Comparison of ENCODE assay signal across 19 cellular contexts in genomic region chr9:32463500-32463899, GRCh38.
A peak's percentile ranks its signal among the peaks of the same experiment; 100 is the strongest.
DNase-seq lines count a peak whose midpoint lies in the region; ATAC-seq, FAIRE-seq and TF ChIP-seq lines count a peak whose summit lies in the region.
"Had no signal": no experiment of that assay in that cellular context is flagged by ENCODE, and none has a peak within 500 bp of the region (broad histone marks: within the 10 kb centered on the region; RNA-seq: fewer than 3 reads in every experiment).

No MANE protein-coding gene starts in this region.

- FAIRE-seq in A204.1 (lab: Jason Lieb, UNC) (peak; percentile 32), kidney (lab: Jason Lieb, UNC) (peak; percentile 23)
- FAIRE-seq: G401.6, GM12892, H54 had no signal

- no peak for ATAC-seq in activated naive CD4-positive, alpha-beta T cell treated with anti-CD3 and anti-CD28 coated beads, Interleukin-2, amount 50 U/mL, for 72 hours

- no peak overlapping the region for H3K27ac ChIP-seq in kidney (ENCODE audit: low read depth in 2 of 2, low read length in 2 of 2)

- DNase-seq in astrocyte of the hippocampus (ENCODE audit: low read depth, low spot score) (peak; percentile 5), kidney (no peak), NAMALWA (ENCODE audit: low spot score) (no peak), dedifferentiated amniotic fluid mesenchymal stem cell (ENCODE audit: extremely low spot score) (no peak)
- no peak for DNase-seq in activated naive CD4-positive, alpha-beta T cell treated with anti-CD3 and anti-CD28 coated beads, Interleukin-2, amount 50 U/mL, for 72 hours (ENCODE audit: low spot score in 2 of 2)
- DNase-seq: 8988T; C1 segment of cervical spinal cord; Calu3; CD4-positive, alpha-beta memory T cell; COR-L47; DMS153; DND-41; GOT3; HFFc6 had no signal

- H3K9me3 Mint-ChIP-seq in activated naive CD4-positive, alpha-beta T cell treated with anti-CD3 and anti-CD28 coated beads, Interleukin-2, amount 50 U/mL, for 72 hours = no peaks in the 10 kb centered on the region
- H3K9me3 Mint-ChIP-seq: CD4-positive, alpha-beta memory T cell; HFFc6 had no signal

- H3K36me3 Mint-ChIP-seq in activated naive CD4-positive, alpha-beta T cell treated with anti-CD3 and anti-CD28 coated beads, Interleukin-2, amount 50 U/mL, for 72 hours = no peaks in the 10 kb centered on the region

- intact Hi-C loops in kidney (cut with DNase I) = no loop called here

- peaks cover 2 to 14% of the 10 kb centered on the region in 2 donors for H3K36me3 ChIP-seq in kidney (ENCODE audit: control insufficient read depth in 1 of 2, insufficient read depth in 2 of 2, low read length in 2 of 2)

- no peak overlapping the region for H3K27ac Mint-ChIP-seq in activated naive CD4-positive, alpha-beta T cell treated with anti-CD3 and anti-CD28 coated beads, Interleukin-2, amount 50 U/mL, for 72 hours
- H3K27ac Mint-ChIP-seq: HFFc6 had no signal

- no peak for TF ChIP-seq CTCF in kidney (IDR thresholded peaks at IDR 0.05; ENCODE audit: borderline replicate concordance, extremely low read depth, insufficient read depth)

- H3K9me3 ChIP-seq in kidney (ENCODE audit: control insufficient read depth in 1 of 2, low read length in 2 of 2) = no peaks in the 10 kb centered on the region
- H3K9me3 ChIP-seq: HAP-1 had no signal

- H3K4me1 ChIP-seq in kidney (ENCODE audit: control insufficient read depth in 1 of 2, insufficient read depth in 1 of 2, low read depth in 1 of 2, low read length in 2 of 2) = no peaks in the 10 kb centered on the region
- H3K4me1 ChIP-seq: HAP-1 had no signal

- H3K9ac ChIP-seq in kidney (ENCODE audit: low read length in 2 of 2) = no peak overlapping the region

- H3K4me3 ChIP-seq in kidney (ENCODE audit: low read length in 2 of 2) = no peak overlapping the region
- H3K4me3 ChIP-seq: HAP-1 had no signal
